11 cellular contexts compared by ENCODE assay signal in the genomic region with DNA sequence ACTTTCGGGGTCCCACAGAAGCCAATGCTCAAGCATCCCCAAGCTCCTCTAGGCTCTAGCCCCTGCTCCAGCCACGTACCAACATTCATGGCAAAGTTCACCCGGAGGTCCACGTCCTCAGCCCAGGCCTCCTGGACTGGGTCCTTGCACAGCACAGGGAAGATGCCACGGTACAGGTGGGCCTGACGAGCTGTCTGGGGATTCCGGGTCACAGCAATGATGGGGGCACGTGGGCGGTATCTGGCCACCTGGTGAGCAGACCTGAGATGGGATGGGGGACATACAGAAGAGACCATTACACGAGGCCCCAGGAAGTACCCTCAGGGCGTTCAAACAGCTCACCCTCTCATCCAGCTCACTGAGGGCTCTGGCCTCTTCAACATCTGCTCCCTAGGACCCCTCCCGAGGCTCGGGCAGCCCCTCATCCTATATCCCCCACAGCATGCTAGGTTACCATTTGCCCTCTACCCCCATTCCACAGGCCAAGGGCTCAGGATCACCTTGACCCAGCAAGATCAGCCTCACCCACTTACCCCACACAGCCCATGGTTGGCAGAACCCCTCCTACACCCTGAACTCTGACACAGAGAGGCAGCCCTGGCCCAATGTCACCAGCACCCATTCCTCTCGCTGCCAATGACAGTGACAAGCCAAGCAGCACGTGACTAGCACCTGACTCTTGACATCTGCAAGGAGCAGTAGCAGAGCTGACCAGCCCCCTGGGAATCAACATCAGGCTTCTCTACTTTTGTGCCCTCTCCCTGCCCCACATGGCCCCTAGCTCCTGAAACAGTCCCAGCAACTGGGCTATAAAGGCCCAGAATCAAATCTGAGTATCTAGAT. TPM values are rescaled to one million over a fixed set of nuclear protein-coding genes. Genes with fewer than 3 reads are reported as not detected.
DNase-seq lines count a peak whose midpoint lies in the region; ATAC-seq, FAIRE-seq and TF ChIP-seq lines count a peak whose summit lies in the region.
"Had no signal": no experiment of that assay in that cellular context is flagged by ENCODE, and none has a peak within 500 bp of the region (broad histone marks: within the 10 kb centered on the region; RNA-seq: fewer than 3 reads in every experiment).

No MANE protein-coding gene starts in this region.

- WGBS in heart left ventricle, 4 donors = 78 to 82% (median 79%) methylated on average over 15 of the region's 15 CpGs
- 83% methylated on average over 15 of the region's 15 CpGs; no CpG with 5 or more reads in 1 of the 2 donors for WGBS in transverse colon (ENCODE audit: low coverage in 1 of 2), 2 donors

- H3K27me3 Mint-ChIP-seq in activated CD4-positive, alpha-beta memory T cell treated with anti-CD3 and anti-CD28 coated beads for 36 hours = peaks cover 11% of the 10 kb centered on the region

- CTCF ChIA-PET in activated CD4-positive, alpha-beta memory T cell treated with anti-CD3 and anti-CD28 coated beads for 36 hours (lab: Charles Lee) = interaction anchor here (0.6 to 5.1 kb wide), 9 partner anchors 13 to 113 kb away, joined by 3 to 65 read pairs (median 5); no protein-coding TSS in a partner anchor

- POLR2A ChIA-PET in activated CD4-positive, alpha-beta memory T cell treated with anti-CD3 and anti-CD28 coated beads for 36 hours (lab: Charles Lee) = interaction anchor here (0.6 to 2.3 kb wide), 4 partner anchors 10 to 30 kb away, joined by 3 to 10 read pairs (median 7); a partner anchor contains a TSS

- H3K4me1 ChIP-seq in heart left ventricle (peaks cover 6 to 68% (median 52%) of the 10 kb centered on the region in 12 donors), keratinocyte (ENCODE audit: control insufficient read depth, extremely low read depth, insufficient read depth, low read length) (peaks cover 86% of the 10 kb centered on the region), transverse colon (peaks cover 0 to 19% (median 5%) of the 10 kb centered on the region in 4 donors)

- H3K9me1 ChIP-seq in keratinocyte (ENCODE audit: control insufficient read depth, extremely low read depth, insufficient read depth, low read length) = peaks cover 5% of the 10 kb centered on the region

- intact Hi-C loops in heart left ventricle (cut with DNase I) = loop anchor here in 7 of 10 donors (2.0 to 10.0 kb wide), 5 partner anchors 37 to 87 kb away; a partner anchor contains a TSS
- intact Hi-C loops in Right ventricle myocardium inferior (cut with DNase I) = loop anchor here (5.0 kb wide), 1 partner anchor 72 kb away; a partner anchor contains a TSS
- intact Hi-C loops in activated CD4-positive, alpha-beta memory T cell treated with anti-CD3 and anti-CD28 coated beads for 36 hours (cut with micrococcal nuclease) = no loop called here
- intact Hi-C loops in transverse colon (cut with DNase I; ENCODE audit: low total_unique reads) = loop anchor here (2.0 kb wide), 1 partner anchor 86 kb away; no protein-coding TSS in a partner anchor

- dilution Hi-C loops in keratinocyte (cut with MboI; ENCODE audit: extremely low pct_ligation_motif_present, low sequenced_read_pairs) = no loop called here

- DNase-seq in heart left ventricle (no peak), Right ventricle myocardium inferior (ENCODE audit: missing footprints) (no peak), keratinocyte (ENCODE audit: low read depth, low spot score) (no peak), transverse colon (no peak), NCI-H1436 (lab: John Stamatoyannopoulos, UW) (no peak), DMS114 treated with DMSO at 0.1 percent for 48 hours (lab: John Stamatoyannopoulos, UW; ENCODE audit: unreplicated experiment) (no peak)
- DNase-seq in activated CD4-positive, alpha-beta memory T cell treated with anti-CD3 and anti-CD28 coated beads for 36 hours = no peak

- H3K4me2 ChIP-seq in keratinocyte (ENCODE audit: control insufficient read depth, extremely low read depth, insufficient read depth, low read depth, low read length) = no peak overlapping the region

- ATAC-seq in heart left ventricle (no peak), Right ventricle myocardium inferior (no peak), GM18520 (IDR thresholded peaks at IDR 0.05; ENCODE audit: unreplicated experiment) (no peak)

- H3K4me3 ChIP-seq in heart left ventricle (no peak overlapping the region), keratinocyte (ENCODE audit: control insufficient read depth in 2 of 3, extremely low read depth in 1 of 3, insufficient read depth in 2 of 3, low read depth in 1 of 3, low read length in 3 of 3) (no peak overlapping the region), transverse colon (no peak overlapping the region)
- H3K4me3 ChIP-seq: lower lobe of right lung had no signal

- H3K9me3 Mint-ChIP-seq in activated CD4-positive, alpha-beta memory T cell treated with anti-CD3 and anti-CD28 coated beads for 36 hours = no peaks in the 10 kb centered on the region

- TF ChIP-seq EP300 in transverse colon (IDR thresholded peaks at IDR 0.05; ENCODE audit: low read depth) = no peak

- in situ Hi-C loops in transverse colon (cut with MboI; ENCODE audit: low pct_ligation_motif_present in 1 of 4, low pct_unique_long_range_greater_than_20kb in 1 of 4, low sequenced_read_pairs in 3 of 4) = loop anchor here in 1 of 4 donors (10.0 kb wide), 1 partner anchor 74 kb away; a partner anchor contains a TSS

- TF ChIP-seq POLR2A in heart left ventricle (IDR thresholded peaks at IDR 0.05) (no peak), transverse colon (IDR thresholded peaks at IDR 0.05) (no peak)

- peak overlapping the region in 11 of 12 donors; percentile 12 to 80 (median 55) for H3K27ac ChIP-seq in heart left ventricle
- H3K27ac ChIP-seq in keratinocyte (ENCODE audit: control insufficient read depth, insufficient read depth, low read length) = peak overlapping the region; percentile 3
- peak overlapping the region in 3 of 4 donors; percentile 27 to 44 (median 43) for H3K27ac ChIP-seq in transverse colon

- H3K27me3 ChIP-seq in heart left ventricle = peaks cover 0 to 11% (median 0%) of the 10 kb centered on the region in 9 donors
- no peaks in the 10 kb centered on the region for H3K27me3 ChIP-seq in keratinocyte (ENCODE audit: control insufficient read depth, extremely low read depth, insufficient read depth, low read length)
- H3K27me3 ChIP-seq in transverse colon = peaks cover 23% of the 10 kb centered on the region

- H3K27ac Mint-ChIP-seq in activated CD4-positive, alpha-beta memory T cell treated with anti-CD3 and anti-CD28 coated beads for 36 hours = peak overlapping the region; percentile 59

- peaks cover 71% of the 10 kb centered on the region for H3K36me3 Mint-ChIP-seq in activated CD4-positive, alpha-beta memory T cell treated with anti-CD3 and anti-CD28 coated beads for 36 hours

- no peaks in the 10 kb centered on the region for H3K9me3 ChIP-seq in heart left ventricle
- H3K9me3 ChIP-seq in keratinocyte (ENCODE audit: control insufficient read depth, low read depth, low read length) = no peaks in the 10 kb centered on the region
- H3K9me3 ChIP-seq in transverse colon = no peaks in the 10 kb centered on the region
- H3K9me3 ChIP-seq: lower lobe of right lung had no signal

- no peak for FAIRE-seq in keratinocyte (lab: Jason Lieb, UNC)
- FAIRE-seq: colon had no signal

- H3K9ac ChIP-seq in keratinocyte (ENCODE audit: control insufficient read depth, extremely low read depth, insufficient read depth, low read length) = peak overlapping the region; percentile 5

- H3K36me3 ChIP-seq in heart left ventricle (peaks cover 6 to 75% (median 70%) of the 10 kb centered on the region in 9 donors), keratinocyte (ENCODE audit: control insufficient read depth in 2 of 2, extremely low read depth in 1 of 2, insufficient read depth in 2 of 2, low read length in 2 of 2) (peaks cover 44 to 66% of the 10 kb centered on the region in 2 experiments), transverse colon (peaks cover 0 to 48% (median 19%) of the 10 kb centered on the region in 4 donors)

- H3K4me1 Mint-ChIP-seq in activated CD4-positive, alpha-beta memory T cell treated with anti-CD3 and anti-CD28 coated beads for 36 hours (ENCODE audit: low read depth) = peaks cover 30% of the 10 kb centered on the region

- H4K20me1 ChIP-seq in keratinocyte (ENCODE audit: control insufficient read depth, extremely low read depth, insufficient read depth, low read length) = peaks cover 43% of the 10 kb centered on the region

- TF ChIP-seq CTCF in heart left ventricle (IDR thresholded peaks at IDR 0.05) = no peak
- no peak for TF ChIP-seq CTCF in keratinocyte (optimal IDR thresholded peaks at IDR 0.05 in 1 of 3, IDR thresholded peaks at IDR 0.05 in 1 of 3, conservative IDR thresholded peaks at IDR 0.05 in 1 of 3; ENCODE audit: extremely low read depth in 1 of 3, insufficient read depth in 2 of 3, low read length in 3 of 3)
- TF ChIP-seq CTCF in transverse colon (IDR thresholded peaks at IDR 0.05) = no peak

- H3K79me2 ChIP-seq in keratinocyte (ENCODE audit: control insufficient read depth, insufficient read depth, low read length) = peaks cover 7% of the 10 kb centered on the region

- H3K4me3 Mint-ChIP-seq in activated CD4-positive, alpha-beta memory T cell treated with anti-CD3 and anti-CD28 coated beads for 36 hours = no peak overlapping the region

- no peak overlapping the region for H2AFZ ChIP-seq in keratinocyte (ENCODE audit: control insufficient read depth, low read length)

RNA-seq across cellular contexts. Expression of a gene that starts 3.0 kb away (rescaled TPM):
- under 1 TPM in 1 of 9 donors, not detected in 8; 0.45 TPM for total RNA-seq in heart left ventricle
- polyA plus RNA-seq in heart left ventricle = under 1 TPM in 1 of 2 donors, not detected in 1; 0.03 TPM
- not detected for total RNA-seq in Right ventricle myocardium inferior
- total RNA-seq in activated CD4-positive, alpha-beta memory T cell treated with anti-CD3 and anti-CD28 coated beads for 36 hours = not detected
- 2.5 to 7.8 TPM (median 5.7 TPM) in 3 replicates for polyA plus RNA-seq in keratinocyte
- 2.1 TPM for polyA plus RNA-seq in keratinocyte (2011; ENCODE audit: low read depth)
- 4.8 and 5.3 TPM in 2 replicates for polyA plus RNA-seq in keratinocyte (2011; cell fraction: cytosol; rRNA removed)
- 10.8 and 11.8 TPM in 2 replicates for polyA plus RNA-seq in keratinocyte (2011; cell fraction: nucleus; rRNA removed)
- 1.9 and 5.2 TPM in 2 replicates for polyA plus RNA-seq in keratinocyte (2012; ENCODE audit: low replicate concordance)
- 2.4 to 11.3 TPM (median 6.0 TPM) in 3 replicates for polyA minus RNA-seq in keratinocyte
- polyA minus RNA-seq in keratinocyte (2011; cell fraction: cytosol; rRNA and poly(A)+ RNA removed) = 3.3 TPM
- polyA minus RNA-seq in keratinocyte (2011; cell fraction: nucleus; rRNA and poly(A)+ RNA removed) = 3.3 and 9.9 TPM in 2 replicates
- 1 to 10 TPM in 1 of 4 donors, under 1 TPM in 1, not detected in 2; 0.41 to 1.4 TPM for total RNA-seq in transverse colon
- total RNA-seq: T-helper 2 cell treated with Interferon-gamma antibody and Interleukin-4, amounts not matched to agents 100 ng/mL and 5 ng/mL, for 36 hours had no signal

RNA-seq across cellular contexts. Expression of a gene that starts 30.4 kb away (rescaled TPM):
- 1,000 to 10,000 TPM in 4 of 9 donors, 100 to 1,000 TPM in 5; 648 to 1,279 (median 923) TPM for total RNA-seq in heart left ventricle
- polyA plus RNA-seq in heart left ventricle = 100 to 1,000 TPM; 602 to 887 TPM
- 1,022 TPM for total RNA-seq in Right ventricle myocardium inferior
- total RNA-seq in activated CD4-positive, alpha-beta memory T cell treated with anti-CD3 and anti-CD28 coated beads for 36 hours = 1,000 to 10,000 TPM; 2,032 to 2,053 TPM
- polyA plus RNA-seq in keratinocyte = 3,138 to 3,414 TPM (median 3,352 TPM) in 3 replicates
- polyA plus RNA-seq in keratinocyte (2011; ENCODE audit: low read depth) = 1,668 TPM
- 2,535 and 3,357 TPM in 2 replicates for polyA plus RNA-seq in keratinocyte (2011; cell fraction: cytosol; rRNA removed)
- polyA plus RNA-seq in keratinocyte (2011; cell fraction: nucleus; rRNA removed) = 3,051 and 3,212 TPM in 2 replicates
- 1,288 and 3,147 TPM in 2 replicates for polyA plus RNA-seq in keratinocyte (2012; ENCODE audit: low replicate concordance)
- polyA minus RNA-seq in keratinocyte = 3,399 to 4,327 TPM (median 3,658 TPM) in 3 replicates
- 3,179 TPM for polyA minus RNA-seq in keratinocyte (2011; cell fraction: cytosol; rRNA and poly(A)+ RNA removed)
- polyA minus RNA-seq in keratinocyte (2011; cell fraction: nucleus; rRNA and poly(A)+ RNA removed) = 1,903 and 2,240 TPM in 2 replicates
- total RNA-seq in transverse colon = 100 to 1,000 TPM; 259 to 431 (median 291) TPM

Comparison
In these comparisons a context has a peak if more than half of its experiments do, and no peak if none do; other contexts are left out.
1. H3K27ac ChIP-seq: peak in every context shown above with its lines; median percentile 55 in heart left ventricle; 43 in transverse colon; 3 in keratinocyte.